ENCODE assay signal across 10 cellular contexts in the genomic region with DNA sequence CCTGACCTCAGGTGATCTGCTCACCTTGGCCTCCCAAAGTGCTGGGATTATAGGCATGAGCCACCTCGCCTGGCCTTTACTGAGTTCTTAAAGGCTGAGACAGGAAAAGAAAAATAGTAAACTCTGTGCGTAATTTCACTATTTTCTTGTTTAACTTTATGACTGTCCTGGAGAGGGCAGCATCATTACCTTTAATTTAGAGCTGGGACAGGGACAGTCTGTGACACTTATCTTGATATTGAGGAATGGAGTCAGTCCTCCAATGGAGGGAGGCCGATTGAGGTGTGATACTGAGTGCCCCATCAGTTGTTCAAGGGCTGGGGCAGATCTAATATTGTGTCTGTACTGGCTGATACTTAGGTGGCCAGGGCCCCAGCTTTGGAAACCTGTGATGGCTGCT. TPM values are rescaled to one million over a fixed set of nuclear protein-coding genes. Genes with fewer than 3 reads are reported as not detected.
DNase-seq lines count a peak whose midpoint lies in the region; ATAC-seq and TF ChIP-seq lines count a peak whose summit lies in the region.
"Had no signal": no experiment of that assay in that cellular context is flagged by ENCODE, and none has a peak within 500 bp of the region (broad histone marks: within the 10 kb centered on the region; RNA-seq: fewer than 3 reads in every experiment).

No MANE protein-coding gene starts in this region.

- H3K23ac ChIP-seq in IMR-90 (ENCODE audit: low read depth, low read length), result no peak overlapping the region

- POLR2A ChIA-PET in IMR-90 (lab: Charles Lee; ENCODE audit: unreplicated experiment), result no interaction called here
- POLR2A ChIA-PET in activated naive CD8-positive, alpha-beta T cell treated with anti-CD3 and anti-CD28 coated beads, Interleukin-2, amount 10 ng/mL, durations not matched to agents 7 days and 5 days (lab: Charles Lee), result interaction anchor here (0.7 to 1.3 kb wide), 3 partner anchors 22 to 60 kb away, joined by 4 to 6 read pairs (median 5); a partner anchor contains a TSS

- no peak overlapping the region for H3K14ac ChIP-seq in IMR-90 (replicated peaks; ENCODE audit: low read depth, low read length)

- H3K4me1 ChIP-seq in IMR-90 (ENCODE audit: control insufficient read depth, insufficient read depth, low read length), result no peaks in the 10 kb centered on the region

- peak overlapping the region; percentile 71 for H3K4me3 Mint-ChIP-seq in activated naive CD8-positive, alpha-beta T cell treated with anti-CD3 and anti-CD28 coated beads, Interleukin-2, amount 10 ng/mL, durations not matched to agents 7 days and 5 days
- peak overlapping the region; percentile 89 for H3K4me3 Mint-ChIP-seq in natural killer cell treated with Interleukin-12 subunit alpha and Interleukin-12 subunit beta and Interleukin-15 and Interleukin-18, amount 100 ng/mL, for 72 hours

- CTCF ChIA-PET in IMR-90 (lab: Yijun Ruan, JAX), result no interaction called here

- H4K5ac ChIP-seq in IMR-90 (ENCODE audit: low read depth, low read length), result no peak overlapping the region

- peak; percentile 27; the same call in 1 of the 2 replicates for ATAC-seq in IMR-90 (ENCODE audit: low read depth)
- ATAC-seq in activated naive CD8-positive, alpha-beta T cell treated with anti-CD3 and anti-CD28 coated beads, Interleukin-2, amount 10 ng/mL, durations not matched to agents 7 days and 5 days (ENCODE audit: low read depth), result peak; percentile 50
- peak in 1 of 2 donors; percentile 66 for ATAC-seq in natural killer cell treated with Interleukin-12 subunit alpha and Interleukin-12 subunit beta and Interleukin-15 and Interleukin-18, amount 100 ng/mL, for 72 hours
- no peak for ATAC-seq in GM21737 (IDR thresholded peaks at IDR 0.05; ENCODE audit: unreplicated experiment)
- no peak for ATAC-seq in GM19395 (IDR thresholded peaks at IDR 0.05; ENCODE audit: unreplicated experiment)

- TF ChIP-seq POLR2A in IMR-90 (IDR thresholded peaks at IDR 0.05; ENCODE audit: low read depth, low read length), result no peak

- no peaks in the 10 kb centered on the region for H3K9me1 ChIP-seq in IMR-90 (ENCODE audit: insufficient read depth, low read length)

- H4K8ac ChIP-seq in IMR-90 (ENCODE audit: low read depth in 2 of 2, low read length in 2 of 2), result no peak overlapping the region

- H4K20me1 ChIP-seq in IMR-90 (ENCODE audit: insufficient read depth, low read length), result no peaks in the 10 kb centered on the region

- no peak overlapping the region; the same call in 1 of the 2 replicates for H2AK5ac ChIP-seq in IMR-90 (ENCODE audit: low read depth, low read length)

- TF ChIP-seq RAD21 in IMR-90 (IDR thresholded peaks at IDR 0.05; ENCODE audit: low read length), result no peak

- no peak overlapping the region for H3K18ac ChIP-seq in IMR-90 (ENCODE audit: low read depth, low read length)

- no peak overlapping the region for H3K4me3 ChIP-seq in IMR-90 (ENCODE audit: insufficient read depth, low read depth, low read length)

- no peaks in the 10 kb centered on the region for H3K36me3 ChIP-seq in IMR-90 (ENCODE audit: control insufficient read depth, insufficient read depth, low read length)

- H3K4me2 ChIP-seq in IMR-90 (ENCODE audit: low read depth, low read length), result no peak overlapping the region

- H3K56ac ChIP-seq in IMR-90 (ENCODE audit: extremely low read depth, insufficient read depth, low read length), result no peak overlapping the region

- intact Hi-C loops in IMR-90 (cut with micrococcal nuclease), result no loop called here

- H4K91ac ChIP-seq in IMR-90 (ENCODE audit: insufficient read depth, low read depth, low read length), result no peak overlapping the region

- H3K4ac ChIP-seq in IMR-90 (ENCODE audit: low read depth, low read length), result no peak overlapping the region

- H3K79me1 ChIP-seq in IMR-90 (ENCODE audit: low read depth in 1 of 2, low read length in 2 of 2), result no peaks in the 10 kb centered on the region

- no peaks in the 10 kb centered on the region for H3K27me3 Mint-ChIP-seq in activated naive CD8-positive, alpha-beta T cell treated with anti-CD3 and anti-CD28 coated beads, Interleukin-2, amount 10 ng/mL, durations not matched to agents 7 days and 5 days
- no peaks in the 10 kb centered on the region for H3K27me3 Mint-ChIP-seq in natural killer cell treated with Interleukin-12 subunit alpha and Interleukin-12 subunit beta and Interleukin-15 and Interleukin-18, amount 100 ng/mL, for 72 hours

- no peak for TF ChIP-seq CTCF in IMR-90 (conservative IDR thresholded peaks at IDR 0.05; ENCODE audit: low read depth, low read length)

- no peak overlapping the region for H2AFZ ChIP-seq in IMR-90 (replicated peaks; ENCODE audit: low read length, poor library complexity)

- dilution Hi-C loops in IMR-90 (cut with HindIII; ENCODE audit: low sequenced_read_pairs, unreplicated experiment), result no loop called here

- H2BK15ac ChIP-seq in IMR-90 (ENCODE audit: low read depth, low read length), result no peak overlapping the region

- in situ Hi-C loops in IMR-90 (cut with MboI; ENCODE audit: low sequenced_read_pairs), result no loop called here

- no peak overlapping the region for H3K27ac ChIP-seq in IMR-90 (ENCODE audit: insufficient read depth, low read length)

- no TSS peak for BruUV-seq in IMR-90 (replicated peaks; lab: Mats Ljungman, UMichigan)

- no CpG with 5 or more reads among the region's 3 CpGs for WGBS in IMR-90 (ENCODE audit: extremely low coverage in 2 of 2, insufficient read length in 1 of 2), 2 experiments

- no peak overlapping the region for H3K9ac ChIP-seq in IMR-90 (ENCODE audit: low read depth, low read length)

- H3K36me3 Mint-ChIP-seq in activated naive CD8-positive, alpha-beta T cell treated with anti-CD3 and anti-CD28 coated beads, Interleukin-2, amount 10 ng/mL, durations not matched to agents 7 days and 5 days, result no peaks in the 10 kb centered on the region
- H3K36me3 Mint-ChIP-seq in natural killer cell treated with Interleukin-12 subunit alpha and Interleukin-12 subunit beta and Interleukin-15 and Interleukin-18, amount 100 ng/mL, for 72 hours, result no peaks in the 10 kb centered on the region

- H3K4me1 Mint-ChIP-seq in activated naive CD8-positive, alpha-beta T cell treated with anti-CD3 and anti-CD28 coated beads, Interleukin-2, amount 10 ng/mL, durations not matched to agents 7 days and 5 days, result peaks cover 36% of the 10 kb centered on the region
- peaks cover 31 to 38% of the 10 kb centered on the region in 2 donors for H3K4me1 Mint-ChIP-seq in natural killer cell treated with Interleukin-12 subunit alpha and Interleukin-12 subunit beta and Interleukin-15 and Interleukin-18, amount 100 ng/mL, for 72 hours (ENCODE audit: low read depth in 2 of 2)

- peaks cover 1% of the 10 kb centered on the region for H3K9me3 Mint-ChIP-seq in activated naive CD8-positive, alpha-beta T cell treated with anti-CD3 and anti-CD28 coated beads, Interleukin-2, amount 10 ng/mL, durations not matched to agents 7 days and 5 days
- no peaks in the 10 kb centered on the region for H3K9me3 Mint-ChIP-seq in natural killer cell treated with Interleukin-12 subunit alpha and Interleukin-12 subunit beta and Interleukin-15 and Interleukin-18, amount 100 ng/mL, for 72 hours

- no peak overlapping the region for H2BK5ac ChIP-seq in IMR-90 (ENCODE audit: low read depth, low read length, poor library complexity, severe bottlenecking)

- H3K27ac Mint-ChIP-seq in activated naive CD8-positive, alpha-beta T cell treated with anti-CD3 and anti-CD28 coated beads, Interleukin-2, amount 10 ng/mL, durations not matched to agents 7 days and 5 days, result peak overlapping the region; percentile 78
- peak overlapping the region; percentile 92 to 93 for H3K27ac Mint-ChIP-seq in natural killer cell treated with Interleukin-12 subunit alpha and Interleukin-12 subunit beta and Interleukin-15 and Interleukin-18, amount 100 ng/mL, for 72 hours

- no peak overlapping the region for H2AK9ac ChIP-seq in IMR-90 (replicated peaks; ENCODE audit: low read depth, low read length, poor library complexity)

- peak; percentile 6 for DNase-seq in EH (ENCODE audit: low read depth)
- DNase-seq in IMR-90, result no peak
- DNase-seq in activated naive CD8-positive, alpha-beta T cell treated with anti-CD3 and anti-CD28 coated beads, Interleukin-2, amount 10 ng/mL, durations not matched to agents 7 days and 5 days, result no peak
- DNase-seq in natural killer cell treated with Interleukin-12 subunit alpha and Interleukin-12 subunit beta and Interleukin-15 and Interleukin-18, amount 100 ng/mL, for 72 hours (ENCODE audit: low spot score), result no peak
- no peak for DNase-seq in NCI-H2227 treated with DMSO at 0.1 percent for 48 hours (lab: John Stamatoyannopoulos, UW)
- DNase-seq: erythroblast, SHP77 had no signal

- H2BK120ac ChIP-seq in IMR-90 (ENCODE audit: low read depth, low read length), result no peak overlapping the region

- 0 out of 2 replicates have a peak, but pooled peaks cover 2% of the 10 kb centered on the region for H3K9me3 ChIP-seq in IMR-90 (ENCODE audit: control insufficient read depth, insufficient read depth, low read length)

- H2BK20ac ChIP-seq in IMR-90 (ENCODE audit: low read depth, low read length), result no peak overlapping the region

- H3K27me3 ChIP-seq in IMR-90 (ENCODE audit: control insufficient read depth, insufficient read depth, low read length), result no peaks in the 10 kb centered on the region

TF ChIP-seq in IMR-90, 13 proteins besides CTCF, POLR2A, EP300 and RAD21 (continues in another document):
- no peak for TF ChIP-seq MXI1 (IDR thresholded peaks at IDR 0.05; ENCODE audit: borderline replicate concordance, low read depth, low read length)
- TF ChIP-seq MAFK (IDR thresholded peaks at IDR 0.05; ENCODE audit: low read depth, low read length), result no peak
- TF ChIP-seq NFE2L2 (IDR thresholded peaks at IDR 0.05; ENCODE audit: low read depth, low read length), result no peak

RNA-seq across cellular contexts. Expression of a gene that starts 21.5 kb away (rescaled TPM):
- not detected in 2 replicates for total RNA-seq in IMR-90 (2012; rRNA removed)
- polyA plus RNA-seq in IMR-90 (2012; rRNA removed), result not detected in 2 replicates
- polyA plus RNA-seq in IMR-90 (2012; cell fraction: cytosol; rRNA removed), result not detected in 2 replicates
- polyA plus RNA-seq in IMR-90 (2012; cell fraction: nucleus; rRNA removed; ENCODE audit: low replicate concordance), result not detected in 2 replicates
- total RNA-seq in activated naive CD8-positive, alpha-beta T cell treated with anti-CD3 and anti-CD28 coated beads, Interleukin-2, amount 10 ng/mL, durations not matched to agents 7 days and 5 days, result 100 to 1,000 TPM; 255 to 263 TPM
- total RNA-seq in natural killer cell treated with Interleukin-12 subunit alpha and Interleukin-12 subunit beta and Interleukin-15 and Interleukin-18, amount 100 ng/mL, for 72 hours, result 100 to 1,000 TPM; 111 to 132 TPM
- total RNA-seq: lung microvascular endothelial cell had no signal

RNA-seq across cellular contexts. Expression of a gene that starts 37.4 kb away (rescaled TPM):
- total RNA-seq in IMR-90 (2012; rRNA removed), result 3.4 and 3.6 TPM in 2 replicates
- polyA plus RNA-seq in IMR-90 (2012; rRNA removed), result 6.3 and 6.8 TPM in 2 replicates
- 7.5 and 16.3 TPM in 2 replicates for polyA plus RNA-seq in IMR-90 (2012; cell fraction: cytosol; rRNA removed)
- polyA plus RNA-seq in IMR-90 (2012; cell fraction: nucleus; rRNA removed; ENCODE audit: low replicate concordance), result 9.0 and 10.8 TPM in 2 replicates
- total RNA-seq in activated naive CD8-positive, alpha-beta T cell treated with anti-CD3 and anti-CD28 coated beads, Interleukin-2, amount 10 ng/mL, durations not matched to agents 7 days and 5 days, result 10 to 100 TPM in 1 of 2 experiments, 1 to 10 TPM in 1; 7.4 to 10.0 TPM
- 1 to 10 TPM; 3.3 to 5.6 TPM for total RNA-seq in natural killer cell treated with Interleukin-12 subunit alpha and Interleukin-12 subunit beta and Interleukin-15 and Interleukin-18, amount 100 ng/mL, for 72 hours

Comparison
In these comparisons a context has a peak if more than half of its experiments do, and no peak if none do; other contexts are left out.
1. ATAC-seq: peak in IMR-90 (single experiment) and activated naive CD8-positive, alpha-beta T cell treated with anti-CD3 and anti-CD28 coated beads, Interleukin-2, amount 10 ng/mL, durations not matched to agents 7 days and 5 days (single experiment); none in GM21737 (single experiment) and GM19395 (single experiment).
2. RNA of a gene that starts 21.5 kb away (total RNA-seq): 255 to 263 TPM in activated naive CD8-positive, alpha-beta T cell treated with anti-CD3 and anti-CD28 coated beads, Interleukin-2, amount 10 ng/mL, durations not matched to agents 7 days and 5 days and 111 to 132 TPM in natural killer cell treated with Interleukin-12 subunit alpha and Interleukin-12 subunit beta and Interleukin-15 and Interleukin-18, amount 100 ng/mL, for 72 hours; not detected in IMR-90; every median in the first group is over 100 times any median in the second.